In the genomic region with DNA sequence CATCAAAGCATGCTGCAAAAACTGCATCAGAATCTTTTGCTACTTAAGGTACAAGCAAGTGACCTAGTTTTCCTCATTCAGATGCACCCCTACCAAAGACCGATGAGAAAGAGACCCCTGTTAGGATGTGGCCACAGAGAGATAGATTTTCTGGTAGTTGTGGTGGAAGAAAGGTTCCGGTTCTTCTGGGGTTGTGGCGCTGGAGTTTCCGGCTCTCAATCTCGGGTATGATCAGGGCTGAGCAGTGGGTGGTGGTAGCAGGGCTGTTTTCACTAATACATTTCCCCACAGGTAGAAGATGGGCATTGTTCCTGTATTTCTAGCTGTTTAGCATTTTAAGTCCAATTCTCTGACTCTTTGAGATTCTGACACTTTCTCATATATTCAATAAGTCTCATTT, we compare ENCODE assay signal across 32 cellular contexts. TPM values are rescaled to one million over a fixed set of nuclear protein-coding genes. Genes with fewer than 3 reads are reported as not detected.
DNase-seq lines count a peak whose midpoint lies in the region; ATAC-seq, FAIRE-seq and TF ChIP-seq lines count a peak whose summit lies in the region.
"Had no signal": no experiment of that assay in that cellular context is flagged by ENCODE, and none has a peak within 500 bp of the region (broad histone marks: within the 10 kb centered on the region; RNA-seq: fewer than 3 reads in every experiment).

No MANE protein-coding gene starts in this region.

- H3K27me3 Mint-ChIP-seq in activated CD4-positive, alpha-beta T cell treated with anti-CD3 and anti-CD28 coated beads, Interleukin-2, amount 10 ng/mL, durations not matched to agents 7 days and 5 days, result peaks cover 24% of the 10 kb centered on the region

- H3K4me3 ChIP-seq in bronchial epithelial cell (ENCODE audit: low read depth, low read length), result no peak overlapping the region
- H3K4me3 ChIP-seq: adrenal gland; BLaER1 treated with 17β-estradiol and CSF1 and Interleukin-3, amounts not matched to agents 10 nM and 100 nM; esophagus squamous epithelium; left ventricle myocardium inferior; right atrium auricular region; smooth muscle cell; upper lobe of left lung had no signal

- H3K36me3 Mint-ChIP-seq in activated CD4-positive, alpha-beta T cell treated with anti-CD3 and anti-CD28 coated beads, Interleukin-2, amount 10 ng/mL, durations not matched to agents 7 days and 5 days (ENCODE audit: low read depth), result no peaks in the 10 kb centered on the region
- no peaks in the 10 kb centered on the region for H3K36me3 Mint-ChIP-seq in stimulated activated effector memory CD8-positive, alpha-beta T cell treated with anti-CD3 and anti-CD28 coated beads, Interleukin-12 subunit alpha, Interleukin-12 subunit beta, amount 100 ng/mL, for 72 hours

- CTCF ChIA-PET in activated CD4-positive, alpha-beta T cell treated with anti-CD3 and anti-CD28 coated beads, Interleukin-2, amount 10 ng/mL, durations not matched to agents 7 days and 5 days (lab: Charles Lee), result no interaction called here

- H3K27ac Mint-ChIP-seq in activated CD4-positive, alpha-beta T cell treated with anti-CD3 and anti-CD28 coated beads, Interleukin-2, amount 10 ng/mL, durations not matched to agents 7 days and 5 days, result no peak overlapping the region
- no peak overlapping the region for H3K27ac Mint-ChIP-seq in stimulated activated effector memory CD8-positive, alpha-beta T cell treated with anti-CD3 and anti-CD28 coated beads, Interleukin-12 subunit alpha, Interleukin-12 subunit beta, amount 100 ng/mL, for 72 hours
- H3K27ac Mint-ChIP-seq: HFFc6 had no signal

- no peaks in the 10 kb centered on the region for H3K4me1 Mint-ChIP-seq in activated CD4-positive, alpha-beta T cell treated with anti-CD3 and anti-CD28 coated beads, Interleukin-2, amount 10 ng/mL, durations not matched to agents 7 days and 5 days
- H3K4me1 Mint-ChIP-seq in stimulated activated effector memory CD8-positive, alpha-beta T cell treated with anti-CD3 and anti-CD28 coated beads, Interleukin-12 subunit alpha, Interleukin-12 subunit beta, amount 100 ng/mL, for 72 hours, result peaks cover 10% of the 10 kb centered on the region

- POLR2A ChIA-PET in activated CD4-positive, alpha-beta T cell treated with anti-CD3 and anti-CD28 coated beads, Interleukin-2, amount 10 ng/mL, durations not matched to agents 7 days and 5 days (lab: Charles Lee), result no interaction called here

- peak; percentile 82 for ATAC-seq in stimulated activated effector memory CD8-positive, alpha-beta T cell treated with anti-CD3 and anti-CD28 coated beads, Interleukin-12 subunit alpha, Interleukin-12 subunit beta, amount 100 ng/mL, for 72 hours
- ATAC-seq: foreskin keratinocyte, Panc1 had no signal

- no peak for TF ChIP-seq CTCF in bronchial epithelial cell (IDR thresholded peaks at IDR 0.05; ENCODE audit: insufficient read depth, low read length, severe bottlenecking)

- H3K9me3 Mint-ChIP-seq in activated CD4-positive, alpha-beta T cell treated with anti-CD3 and anti-CD28 coated beads, Interleukin-2, amount 10 ng/mL, durations not matched to agents 7 days and 5 days, result no peaks in the 10 kb centered on the region
- H3K9me3 Mint-ChIP-seq in stimulated activated effector memory CD8-positive, alpha-beta T cell treated with anti-CD3 and anti-CD28 coated beads, Interleukin-12 subunit alpha, Interleukin-12 subunit beta, amount 100 ng/mL, for 72 hours, result no peaks in the 10 kb centered on the region
- H3K9me3 Mint-ChIP-seq: HFFc6 had no signal

- DNase-seq in activated CD4-positive, alpha-beta T cell treated with anti-CD3 and anti-CD28 coated beads for 48 hours, result peak; percentile 12
- DNase-seq in activated CD4-positive, alpha-beta T cell treated with anti-CD3 and anti-CD28 coated beads, Interleukin-2, amount 10 ng/mL, durations not matched to agents 7 days and 5 days, result no peak
- peak; percentile 9 for DNase-seq in stimulated activated CD4-positive, alpha-beta T cell treated with anti-CD3 and anti-CD28 coated beads, Interleukin-4, amount 100 ng/mL, for 24 hours
- DNase-seq in stimulated activated CD4-positive, alpha-beta T cell treated with anti-CD3 and anti-CD28 coated beads, Interleukin-4, amount 100 ng/mL, for 1 hour, result no peak
- no peak for DNase-seq in bronchial epithelial cell (ENCODE audit: low read depth)
- DNase-seq in stimulated activated effector memory CD8-positive, alpha-beta T cell treated with anti-CD3 and anti-CD28 coated beads, Interleukin-12 subunit alpha, Interleukin-12 subunit beta, amount 100 ng/mL, for 72 hours (ENCODE audit: low spot score in 2 of 2), result no peak
- DNase-seq in NCI-H1048 (lab: John Stamatoyannopoulos, UW), result no peak
- no peak for DNase-seq in activated gamma-delta T cell treated with Interleukin-2 at 50 U/mL for 16 hours
- DNase-seq: activated CD8-positive, alpha-beta memory T cell treated with anti-CD3 and anti-CD28 coated beads, Interleukin-2, amount 50 U/mL, for 48 hours; adrenal gland; cerebellar nuclear complex; DMS79; esophagus squamous epithelium; foreskin keratinocyte; GDM1; head of caudate nucleus; HFFc6; left ventricle myocardium inferior; mesenchymal stem cell; NCI-H1092; NCI-H1694; Right ventricle myocardium superior; stimulated activated CD4-positive, alpha-beta T cell treated with anti-CD3 and anti-CD28 coated beads, Interleukin-1b, Interleukin-23, amount 100 ng/mL, for 48 hours; upper lobe of left lung had no signal

- peak; percentile 18 for FAIRE-seq in bronchial epithelial cell (lab: Jason Lieb, UNC)
- FAIRE-seq: endometrium, H1, keratinocyte had no signal

- peaks cover 2% of the 10 kb centered on the region for H3K27me3 ChIP-seq in bronchial epithelial cell (ENCODE audit: control insufficient read depth, insufficient read depth, low read length)
- H3K27me3 ChIP-seq: adrenal gland; BLaER1 treated with 17β-estradiol and CSF1 and Interleukin-3, amounts not matched to agents 10 nM and 100 nM; esophagus squamous epithelium; right atrium auricular region; upper lobe of left lung had no signal

- H3K4me3 Mint-ChIP-seq in activated CD4-positive, alpha-beta T cell treated with anti-CD3 and anti-CD28 coated beads, Interleukin-2, amount 10 ng/mL, durations not matched to agents 7 days and 5 days, result no peak overlapping the region
- no peak overlapping the region for H3K4me3 Mint-ChIP-seq in stimulated activated effector memory CD8-positive, alpha-beta T cell treated with anti-CD3 and anti-CD28 coated beads, Interleukin-12 subunit alpha, Interleukin-12 subunit beta, amount 100 ng/mL, for 72 hours
- H3K4me3 Mint-ChIP-seq: HFFc6 had no signal

- H3K36me3 ChIP-seq in bronchial epithelial cell (ENCODE audit: control insufficient read depth, insufficient read depth, low read length), result no peaks in the 10 kb centered on the region
- H3K36me3 ChIP-seq: adrenal gland; BLaER1 treated with 17β-estradiol and CSF1 and Interleukin-3, amounts not matched to agents 10 nM and 100 nM; esophagus squamous epithelium; left ventricle myocardium inferior; right atrium auricular region; upper lobe of left lung had no signal

RNA-seq across cellular contexts. Expression of gene PCSK1, which starts 58.4 kb away (rescaled TPM):
- not detected for total RNA-seq in activated CD4-positive, alpha-beta T cell treated with anti-CD3 and anti-CD28 coated beads, Interleukin-2, amount 10 ng/mL, durations not matched to agents 7 days and 5 days
- total RNA-seq in bronchial epithelial cell, result under 0.01 TPM in 1 of 2 replicates, not detected in the other
- total RNA-seq: foreskin keratinocyte, HFFc6, HT-29, Right ventricle myocardium superior had no signal

Comparison
In these comparisons a context has a peak if more than half of its experiments do, and no peak if none do; other contexts are left out.
1. DNase-seq: peak in activated CD4-positive, alpha-beta T cell treated with anti-CD3 and anti-CD28 coated beads for 48 hours (single experiment) and stimulated activated CD4-positive, alpha-beta T cell treated with anti-CD3 and anti-CD28 coated beads, Interleukin-4, amount 100 ng/mL, for 24 hours (single experiment); none in activated CD4-positive, alpha-beta T cell treated with anti-CD3 and anti-CD28 coated beads, Interleukin-2, amount 10 ng/mL, durations not matched to agents 7 days and 5 days (single experiment), stimulated activated CD4-positive, alpha-beta T cell treated with anti-CD3 and anti-CD28 coated beads, Interleukin-4, amount 100 ng/mL, for 1 hour (single experiment), bronchial epithelial cell (single experiment), stimulated activated effector memory CD8-positive, alpha-beta T cell treated with anti-CD3 and anti-CD28 coated beads, Interleukin-12 subunit alpha, Interleukin-12 subunit beta, amount 100 ng/mL, for 72 hours (0 of 2), NCI-H1048 (single experiment) and activated gamma-delta T cell treated with Interleukin-2 at 50 U/mL for 16 hours (single experiment).